In the genomic region with DNA sequence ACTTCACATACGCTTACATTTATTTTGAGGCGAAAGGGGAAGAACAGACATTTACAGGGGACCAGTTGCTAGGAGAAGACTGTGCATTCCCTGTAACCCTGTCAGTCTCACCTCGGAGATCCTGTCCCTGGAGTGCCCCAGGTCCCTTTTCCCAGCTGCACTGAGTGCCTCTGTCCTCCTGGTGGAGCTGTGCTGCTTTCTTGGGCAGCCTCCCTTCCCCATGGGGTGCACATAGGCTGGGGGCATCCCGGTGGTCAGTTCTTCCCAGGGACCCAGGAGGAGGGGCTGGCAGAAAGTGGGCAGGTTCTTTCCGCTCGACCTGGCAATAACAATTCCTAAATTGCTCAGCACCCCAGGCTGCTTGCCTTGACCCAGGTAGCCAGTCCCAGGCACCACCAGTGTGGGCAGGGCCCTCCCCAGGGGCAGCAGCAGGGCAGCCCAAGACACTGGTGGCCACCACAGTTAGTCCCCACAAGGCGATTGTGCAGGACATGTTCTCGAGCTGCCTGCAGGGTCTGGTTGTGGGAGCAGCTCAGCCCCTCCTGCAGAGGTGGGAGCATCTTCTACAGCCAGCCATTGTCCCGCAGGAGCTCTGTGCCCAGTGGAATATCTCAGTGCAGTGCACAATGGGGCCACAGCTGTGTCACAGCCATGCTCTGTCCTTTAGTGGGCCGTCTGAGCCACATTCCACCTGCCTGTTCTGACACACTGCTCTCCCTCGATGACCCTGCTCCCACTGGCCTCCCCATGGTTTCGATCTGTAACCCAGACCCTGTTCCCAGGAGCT, we compare ENCODE assay signal across 1 cellular context.
TF ChIP-seq lines count a peak whose summit lies in the region.

No MANE protein-coding gene starts in this region.

TF ChIP-seq in WTC11, 78 proteins besides CTCF, POLR2A, EP300 and RAD21 (continued from another document):
- TF ChIP-seq, protein P1, sequence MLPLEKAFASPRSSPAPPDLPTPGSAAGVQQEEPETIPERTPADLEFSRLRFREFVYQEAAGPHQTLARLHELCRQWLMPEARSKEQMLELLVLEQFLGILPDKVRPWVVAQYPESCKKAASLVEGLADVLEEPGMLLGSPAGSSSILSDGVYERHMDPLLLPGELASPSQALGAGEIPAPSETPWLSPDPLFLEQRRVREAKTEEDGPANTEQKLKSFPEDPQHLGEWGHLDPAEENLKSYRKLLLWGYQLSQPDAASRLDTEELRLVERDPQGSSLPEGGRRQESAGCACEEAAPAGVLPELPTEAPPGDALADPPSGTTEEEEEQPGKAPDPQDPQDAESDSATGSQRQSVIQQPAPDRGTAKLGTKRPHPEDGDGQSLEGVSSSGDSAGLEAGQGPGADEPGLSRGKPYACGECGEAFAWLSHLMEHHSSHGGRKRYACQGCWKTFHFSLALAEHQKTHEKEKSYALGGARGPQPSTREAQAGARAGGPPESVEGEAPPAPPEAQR (CRISPR knock-in tag; IDR thresholded peaks at IDR 0.05) = no peak
- TF ChIP-seq, protein P2, sequence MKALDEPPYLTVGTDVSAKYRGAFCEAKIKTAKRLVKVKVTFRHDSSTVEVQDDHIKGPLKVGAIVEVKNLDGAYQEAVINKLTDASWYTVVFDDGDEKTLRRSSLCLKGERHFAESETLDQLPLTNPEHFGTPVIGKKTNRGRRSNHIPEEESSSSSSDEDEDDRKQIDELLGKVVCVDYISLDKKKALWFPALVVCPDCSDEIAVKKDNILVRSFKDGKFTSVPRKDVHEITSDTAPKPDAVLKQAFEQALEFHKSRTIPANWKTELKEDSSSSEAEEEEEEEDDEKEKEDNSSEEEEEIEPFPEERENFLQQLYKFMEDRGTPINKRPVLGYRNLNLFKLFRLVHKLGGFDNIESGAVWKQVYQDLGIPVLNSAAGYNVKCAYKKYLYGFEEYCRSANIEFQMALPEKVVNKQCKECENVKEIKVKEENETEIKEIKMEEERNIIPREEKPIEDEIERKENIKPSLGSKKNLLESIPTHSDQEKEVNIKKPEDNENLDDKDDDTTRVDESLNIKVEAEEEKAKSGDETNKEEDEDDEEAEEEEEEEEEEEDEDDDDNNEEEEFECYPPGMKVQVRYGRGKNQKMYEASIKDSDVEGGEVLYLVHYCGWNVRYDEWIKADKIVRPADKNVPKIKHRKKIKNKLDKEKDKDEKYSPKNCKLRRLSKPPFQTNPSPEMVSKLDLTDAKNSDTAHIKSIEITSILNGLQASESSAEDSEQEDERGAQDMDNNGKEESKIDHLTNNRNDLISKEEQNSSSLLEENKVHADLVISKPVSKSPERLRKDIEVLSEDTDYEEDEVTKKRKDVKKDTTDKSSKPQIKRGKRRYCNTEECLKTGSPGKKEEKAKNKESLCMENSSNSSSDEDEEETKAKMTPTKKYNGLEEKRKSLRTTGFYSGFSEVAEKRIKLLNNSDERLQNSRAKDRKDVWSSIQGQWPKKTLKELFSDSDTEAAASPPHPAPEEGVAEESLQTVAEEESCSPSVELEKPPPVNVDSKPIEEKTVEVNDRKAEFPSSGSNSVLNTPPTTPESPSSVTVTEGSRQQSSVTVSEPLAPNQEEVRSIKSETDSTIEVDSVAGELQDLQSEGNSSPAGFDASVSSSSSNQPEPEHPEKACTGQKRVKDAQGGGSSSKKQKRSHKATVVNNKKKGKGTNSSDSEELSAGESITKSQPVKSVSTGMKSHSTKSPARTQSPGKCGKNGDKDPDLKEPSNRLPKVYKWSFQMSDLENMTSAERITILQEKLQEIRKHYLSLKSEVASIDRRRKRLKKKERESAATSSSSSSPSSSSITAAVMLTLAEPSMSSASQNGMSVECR (CRISPR knock-in tag; IDR thresholded peaks at IDR 0.05; ENCODE audit: borderline replicate concordance) = no peak
- TF ChIP-seq, protein P3, sequence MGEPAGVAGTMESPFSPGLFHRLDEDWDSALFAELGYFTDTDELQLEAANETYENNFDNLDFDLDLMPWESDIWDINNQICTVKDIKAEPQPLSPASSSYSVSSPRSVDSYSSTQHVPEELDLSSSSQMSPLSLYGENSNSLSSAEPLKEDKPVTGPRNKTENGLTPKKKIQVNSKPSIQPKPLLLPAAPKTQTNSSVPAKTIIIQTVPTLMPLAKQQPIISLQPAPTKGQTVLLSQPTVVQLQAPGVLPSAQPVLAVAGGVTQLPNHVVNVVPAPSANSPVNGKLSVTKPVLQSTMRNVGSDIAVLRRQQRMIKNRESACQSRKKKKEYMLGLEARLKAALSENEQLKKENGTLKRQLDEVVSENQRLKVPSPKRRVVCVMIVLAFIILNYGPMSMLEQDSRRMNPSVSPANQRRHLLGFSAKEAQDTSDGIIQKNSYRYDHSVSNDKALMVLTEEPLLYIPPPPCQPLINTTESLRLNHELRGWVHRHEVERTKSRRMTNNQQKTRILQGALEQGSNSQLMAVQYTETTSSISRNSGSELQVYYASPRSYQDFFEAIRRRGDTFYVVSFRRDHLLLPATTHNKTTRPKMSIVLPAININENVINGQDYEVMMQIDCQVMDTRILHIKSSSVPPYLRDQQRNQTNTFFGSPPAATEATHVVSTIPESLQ (CRISPR knock-in tag; IDR thresholded peaks at IDR 0.05) = no peak
- TF ChIP-seq, protein P4, sequence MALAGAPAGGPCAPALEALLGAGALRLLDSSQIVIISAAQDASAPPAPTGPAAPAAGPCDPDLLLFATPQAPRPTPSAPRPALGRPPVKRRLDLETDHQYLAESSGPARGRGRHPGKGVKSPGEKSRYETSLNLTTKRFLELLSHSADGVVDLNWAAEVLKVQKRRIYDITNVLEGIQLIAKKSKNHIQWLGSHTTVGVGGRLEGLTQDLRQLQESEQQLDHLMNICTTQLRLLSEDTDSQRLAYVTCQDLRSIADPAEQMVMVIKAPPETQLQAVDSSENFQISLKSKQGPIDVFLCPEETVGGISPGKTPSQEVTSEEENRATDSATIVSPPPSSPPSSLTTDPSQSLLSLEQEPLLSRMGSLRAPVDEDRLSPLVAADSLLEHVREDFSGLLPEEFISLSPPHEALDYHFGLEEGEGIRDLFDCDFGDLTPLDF (CRISPR knock-in tag; IDR thresholded peaks at IDR 0.05) = no peak
- TF ChIP-seq, protein P5, sequence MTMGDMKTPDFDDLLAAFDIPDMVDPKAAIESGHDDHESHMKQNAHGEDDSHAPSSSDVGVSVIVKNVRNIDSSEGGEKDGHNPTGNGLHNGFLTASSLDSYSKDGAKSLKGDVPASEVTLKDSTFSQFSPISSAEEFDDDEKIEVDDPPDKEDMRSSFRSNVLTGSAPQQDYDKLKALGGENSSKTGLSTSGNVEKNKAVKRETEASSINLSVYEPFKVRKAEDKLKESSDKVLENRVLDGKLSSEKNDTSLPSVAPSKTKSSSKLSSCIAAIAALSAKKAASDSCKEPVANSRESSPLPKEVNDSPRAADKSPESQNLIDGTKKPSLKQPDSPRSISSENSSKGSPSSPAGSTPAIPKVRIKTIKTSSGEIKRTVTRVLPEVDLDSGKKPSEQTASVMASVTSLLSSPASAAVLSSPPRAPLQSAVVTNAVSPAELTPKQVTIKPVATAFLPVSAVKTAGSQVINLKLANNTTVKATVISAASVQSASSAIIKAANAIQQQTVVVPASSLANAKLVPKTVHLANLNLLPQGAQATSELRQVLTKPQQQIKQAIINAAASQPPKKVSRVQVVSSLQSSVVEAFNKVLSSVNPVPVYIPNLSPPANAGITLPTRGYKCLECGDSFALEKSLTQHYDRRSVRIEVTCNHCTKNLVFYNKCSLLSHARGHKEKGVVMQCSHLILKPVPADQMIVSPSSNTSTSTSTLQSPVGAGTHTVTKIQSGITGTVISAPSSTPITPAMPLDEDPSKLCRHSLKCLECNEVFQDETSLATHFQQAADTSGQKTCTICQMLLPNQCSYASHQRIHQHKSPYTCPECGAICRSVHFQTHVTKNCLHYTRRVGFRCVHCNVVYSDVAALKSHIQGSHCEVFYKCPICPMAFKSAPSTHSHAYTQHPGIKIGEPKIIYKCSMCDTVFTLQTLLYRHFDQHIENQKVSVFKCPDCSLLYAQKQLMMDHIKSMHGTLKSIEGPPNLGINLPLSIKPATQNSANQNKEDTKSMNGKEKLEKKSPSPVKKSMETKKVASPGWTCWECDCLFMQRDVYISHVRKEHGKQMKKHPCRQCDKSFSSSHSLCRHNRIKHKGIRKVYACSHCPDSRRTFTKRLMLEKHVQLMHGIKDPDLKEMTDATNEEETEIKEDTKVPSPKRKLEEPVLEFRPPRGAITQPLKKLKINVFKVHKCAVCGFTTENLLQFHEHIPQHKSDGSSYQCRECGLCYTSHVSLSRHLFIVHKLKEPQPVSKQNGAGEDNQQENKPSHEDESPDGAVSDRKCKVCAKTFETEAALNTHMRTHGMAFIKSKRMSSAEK (CRISPR knock-in tag; IDR thresholded peaks at IDR 0.05; ENCODE audit: borderline replicate concordance) = no peak
- TF ChIP-seq FOXJ3 (CRISPR knock-in tag; IDR thresholded peaks at IDR 0.05; ENCODE audit: borderline replicate concordance) (no peak), GABPB1 (CRISPR knock-in tag; IDR thresholded peaks at IDR 0.05) (no peak), NR2C2 (CRISPR knock-in tag; IDR thresholded peaks at IDR 0.05) (no peak), ZNF416 (CRISPR knock-in tag; IDR thresholded peaks at IDR 0.05) (no peak)
- TF ChIP-seq, protein P6, sequence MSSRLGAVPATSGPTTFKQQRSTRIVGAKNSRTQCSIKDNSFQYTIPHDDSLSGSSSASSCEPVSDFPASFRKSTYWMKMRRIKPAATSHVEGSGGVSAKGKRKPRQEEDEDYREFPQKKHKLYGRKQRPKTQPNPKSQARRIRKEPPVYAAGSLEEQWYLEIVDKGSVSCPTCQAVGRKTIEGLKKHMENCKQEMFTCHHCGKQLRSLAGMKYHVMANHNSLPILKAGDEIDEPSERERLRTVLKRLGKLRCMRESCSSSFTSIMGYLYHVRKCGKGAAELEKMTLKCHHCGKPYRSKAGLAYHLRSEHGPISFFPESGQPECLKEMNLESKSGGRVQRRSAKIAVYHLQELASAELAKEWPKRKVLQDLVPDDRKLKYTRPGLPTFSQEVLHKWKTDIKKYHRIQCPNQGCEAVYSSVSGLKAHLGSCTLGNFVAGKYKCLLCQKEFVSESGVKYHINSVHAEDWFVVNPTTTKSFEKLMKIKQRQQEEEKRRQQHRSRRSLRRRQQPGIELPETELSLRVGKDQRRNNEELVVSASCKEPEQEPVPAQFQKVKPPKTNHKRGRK (CRISPR knock-in tag; IDR thresholded peaks at IDR 0.05; ENCODE audit: borderline replicate concordance) = no peak
- TF ChIP-seq, protein P7, sequence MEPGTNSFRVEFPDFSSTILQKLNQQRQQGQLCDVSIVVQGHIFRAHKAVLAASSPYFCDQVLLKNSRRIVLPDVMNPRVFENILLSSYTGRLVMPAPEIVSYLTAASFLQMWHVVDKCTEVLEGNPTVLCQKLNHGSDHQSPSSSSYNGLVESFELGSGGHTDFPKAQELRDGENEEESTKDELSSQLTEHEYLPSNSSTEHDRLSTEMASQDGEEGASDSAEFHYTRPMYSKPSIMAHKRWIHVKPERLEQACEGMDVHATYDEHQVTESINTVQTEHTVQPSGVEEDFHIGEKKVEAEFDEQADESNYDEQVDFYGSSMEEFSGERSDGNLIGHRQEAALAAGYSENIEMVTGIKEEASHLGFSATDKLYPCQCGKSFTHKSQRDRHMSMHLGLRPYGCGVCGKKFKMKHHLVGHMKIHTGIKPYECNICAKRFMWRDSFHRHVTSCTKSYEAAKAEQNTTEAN (CRISPR knock-in tag; IDR thresholded peaks at IDR 0.05) = no peak
- TF ChIP-seq, protein P8, sequence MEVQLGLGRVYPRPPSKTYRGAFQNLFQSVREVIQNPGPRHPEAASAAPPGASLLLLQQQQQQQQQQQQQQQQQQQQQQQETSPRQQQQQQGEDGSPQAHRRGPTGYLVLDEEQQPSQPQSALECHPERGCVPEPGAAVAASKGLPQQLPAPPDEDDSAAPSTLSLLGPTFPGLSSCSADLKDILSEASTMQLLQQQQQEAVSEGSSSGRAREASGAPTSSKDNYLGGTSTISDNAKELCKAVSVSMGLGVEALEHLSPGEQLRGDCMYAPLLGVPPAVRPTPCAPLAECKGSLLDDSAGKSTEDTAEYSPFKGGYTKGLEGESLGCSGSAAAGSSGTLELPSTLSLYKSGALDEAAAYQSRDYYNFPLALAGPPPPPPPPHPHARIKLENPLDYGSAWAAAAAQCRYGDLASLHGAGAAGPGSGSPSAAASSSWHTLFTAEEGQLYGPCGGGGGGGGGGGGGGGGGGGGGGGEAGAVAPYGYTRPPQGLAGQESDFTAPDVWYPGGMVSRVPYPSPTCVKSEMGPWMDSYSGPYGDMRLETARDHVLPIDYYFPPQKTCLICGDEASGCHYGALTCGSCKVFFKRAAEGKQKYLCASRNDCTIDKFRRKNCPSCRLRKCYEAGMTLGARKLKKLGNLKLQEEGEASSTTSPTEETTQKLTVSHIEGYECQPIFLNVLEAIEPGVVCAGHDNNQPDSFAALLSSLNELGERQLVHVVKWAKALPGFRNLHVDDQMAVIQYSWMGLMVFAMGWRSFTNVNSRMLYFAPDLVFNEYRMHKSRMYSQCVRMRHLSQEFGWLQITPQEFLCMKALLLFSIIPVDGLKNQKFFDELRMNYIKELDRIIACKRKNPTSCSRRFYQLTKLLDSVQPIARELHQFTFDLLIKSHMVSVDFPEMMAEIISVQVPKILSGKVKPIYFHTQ (CRISPR knock-in tag; IDR thresholded peaks at IDR 0.05) = no peak
- TF ChIP-seq, protein P9, sequence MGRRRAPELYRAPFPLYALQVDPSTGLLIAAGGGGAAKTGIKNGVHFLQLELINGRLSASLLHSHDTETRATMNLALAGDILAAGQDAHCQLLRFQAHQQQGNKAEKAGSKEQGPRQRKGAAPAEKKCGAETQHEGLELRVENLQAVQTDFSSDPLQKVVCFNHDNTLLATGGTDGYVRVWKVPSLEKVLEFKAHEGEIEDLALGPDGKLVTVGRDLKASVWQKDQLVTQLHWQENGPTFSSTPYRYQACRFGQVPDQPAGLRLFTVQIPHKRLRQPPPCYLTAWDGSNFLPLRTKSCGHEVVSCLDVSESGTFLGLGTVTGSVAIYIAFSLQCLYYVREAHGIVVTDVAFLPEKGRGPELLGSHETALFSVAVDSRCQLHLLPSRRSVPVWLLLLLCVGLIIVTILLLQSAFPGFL (CRISPR knock-in tag; IDR thresholded peaks at IDR 0.05; ENCODE audit: borderline replicate concordance) = no peak
- TF ChIP-seq, protein P10, sequence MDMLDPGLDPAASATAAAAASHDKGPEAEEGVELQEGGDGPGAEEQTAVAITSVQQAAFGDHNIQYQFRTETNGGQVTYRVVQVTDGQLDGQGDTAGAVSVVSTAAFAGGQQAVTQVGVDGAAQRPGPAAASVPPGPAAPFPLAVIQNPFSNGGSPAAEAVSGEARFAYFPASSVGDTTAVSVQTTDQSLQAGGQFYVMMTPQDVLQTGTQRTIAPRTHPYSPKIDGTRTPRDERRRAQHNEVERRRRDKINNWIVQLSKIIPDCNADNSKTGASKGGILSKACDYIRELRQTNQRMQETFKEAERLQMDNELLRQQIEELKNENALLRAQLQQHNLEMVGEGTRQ (CRISPR knock-in tag; IDR thresholded peaks at IDR 0.05) = no peak
